In the genomic region with DNA sequence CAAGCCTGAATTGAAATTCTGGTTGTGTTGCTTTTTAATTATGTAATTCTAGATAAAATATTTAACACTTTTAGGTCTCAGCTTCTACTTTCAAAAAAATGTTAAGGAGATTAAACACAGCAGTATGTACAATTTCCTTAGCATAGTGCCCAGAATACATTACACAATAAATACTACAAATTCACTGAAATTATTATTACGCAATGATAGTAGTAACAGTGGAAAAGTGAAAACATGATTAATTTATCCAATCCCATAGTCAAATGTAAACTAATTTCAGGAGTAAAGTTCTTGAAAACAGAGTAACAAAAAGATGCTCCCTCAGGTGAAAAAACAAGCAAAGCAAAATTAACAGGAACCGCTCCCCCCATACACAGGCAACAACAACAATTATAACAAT, we compare ENCODE assay signal across 28 cellular contexts.
"Had no signal": no experiment of that assay in that cellular context is flagged by ENCODE, and none has a peak within 500 bp of the region (broad histone marks: within the 10 kb centered on the region; RNA-seq: fewer than 3 reads in every experiment).

No MANE protein-coding gene starts in this region.

- H3K4me3 ChIP-seq: adrenal gland, ascending aorta, breast epithelium, cardiac muscle cell had no signal

- H3K27me3 ChIP-seq: adrenal gland, ascending aorta, breast epithelium, cardiac muscle cell had no signal

- H3K9me3 ChIP-seq: adrenal gland, ascending aorta, breast epithelium had no signal

- H3K4me1 ChIP-seq: adrenal gland, ascending aorta, breast epithelium had no signal

- FAIRE-seq: frontal cortex had no signal

- H3K27ac ChIP-seq: adrenal gland, ascending aorta, breast epithelium, cardiac muscle cell, epithelial cell of prostate, WERI-Rb-1 had no signal

- ATAC-seq: activated CD4-positive, CD25-positive, alpha-beta regulatory T cell treated with anti-CD3 and anti-CD28 coated beads, Interleukin-2, amount 50 U/mL, for 24 hours; activated CD8-positive, alpha-beta T cell treated with anti-CD3 and anti-CD28 coated beads for 36 hours; activated T-cell treated with anti-CD3 and anti-CD28 coated beads, Interleukin-2, amount 50 U/mL, for 4 hours; activated T-helper 17 cell treated with anti-CD3 and anti-CD28 coated beads, Interleukin-2, amount 50 U/mL, for 72 hours; effector memory CD8-positive, alpha-beta T cell; T-cell had no signal

- H3K36me3 ChIP-seq: adrenal gland, ascending aorta, breast epithelium, cardiac muscle cell, WERI-Rb-1 had no signal

- DNase-seq: activated B cell treated with CpG ODN at 0.5 μM for 24 hours; activated CD4-positive, alpha-beta T cell treated with anti-CD3 and anti-CD28 coated beads for 48 hours; activated CD4-positive, alpha-beta T cell treated with anti-CD3 and anti-CD28 coated beads, Interleukin-2, amount 50 U/mL, for 1 hour; activated CD4-positive, alpha-beta T cell treated with anti-CD3 and anti-CD28 coated beads, Interleukin-2, amount 50 U/mL, for 48 hours; activated CD8-positive, alpha-beta memory T cell treated with anti-CD3 and anti-CD28 coated beads for 24 hours; activated CD8-positive, alpha-beta T cell treated with anti-CD3 and anti-CD28 coated beads for 36 hours; activated effector memory CD4-positive, alpha-beta T cell treated with Interleukin-2 at 50 U/mL for 16 hours; activated gamma-delta T cell treated with Interleukin-2 at 50 U/mL for 16 hours; activated naive CD4-positive, alpha-beta T cell treated with anti-CD3 and anti-CD28 coated beads, Interleukin-2, amount 50 U/mL, for 16 hours; activated naive CD4-positive, alpha-beta T cell treated with Interleukin-2 at 50 U/mL for 16 hours; activated T-cell treated with anti-CD3 and anti-CD28 coated beads, Interleukin-2, amount 50 U/mL, for 4 hours; adrenal gland; cortex of kidney; dermis blood vessel endothelial cell; effector CD4-positive, alpha-beta T cell; effector memory CD8-positive, alpha-beta T cell; head of caudate nucleus; SW 1271; T-cell; T1000; WERI-Rb-1 had no signal
